ENCODE assay signal across 8 cellular contexts in the genomic region with DNA sequence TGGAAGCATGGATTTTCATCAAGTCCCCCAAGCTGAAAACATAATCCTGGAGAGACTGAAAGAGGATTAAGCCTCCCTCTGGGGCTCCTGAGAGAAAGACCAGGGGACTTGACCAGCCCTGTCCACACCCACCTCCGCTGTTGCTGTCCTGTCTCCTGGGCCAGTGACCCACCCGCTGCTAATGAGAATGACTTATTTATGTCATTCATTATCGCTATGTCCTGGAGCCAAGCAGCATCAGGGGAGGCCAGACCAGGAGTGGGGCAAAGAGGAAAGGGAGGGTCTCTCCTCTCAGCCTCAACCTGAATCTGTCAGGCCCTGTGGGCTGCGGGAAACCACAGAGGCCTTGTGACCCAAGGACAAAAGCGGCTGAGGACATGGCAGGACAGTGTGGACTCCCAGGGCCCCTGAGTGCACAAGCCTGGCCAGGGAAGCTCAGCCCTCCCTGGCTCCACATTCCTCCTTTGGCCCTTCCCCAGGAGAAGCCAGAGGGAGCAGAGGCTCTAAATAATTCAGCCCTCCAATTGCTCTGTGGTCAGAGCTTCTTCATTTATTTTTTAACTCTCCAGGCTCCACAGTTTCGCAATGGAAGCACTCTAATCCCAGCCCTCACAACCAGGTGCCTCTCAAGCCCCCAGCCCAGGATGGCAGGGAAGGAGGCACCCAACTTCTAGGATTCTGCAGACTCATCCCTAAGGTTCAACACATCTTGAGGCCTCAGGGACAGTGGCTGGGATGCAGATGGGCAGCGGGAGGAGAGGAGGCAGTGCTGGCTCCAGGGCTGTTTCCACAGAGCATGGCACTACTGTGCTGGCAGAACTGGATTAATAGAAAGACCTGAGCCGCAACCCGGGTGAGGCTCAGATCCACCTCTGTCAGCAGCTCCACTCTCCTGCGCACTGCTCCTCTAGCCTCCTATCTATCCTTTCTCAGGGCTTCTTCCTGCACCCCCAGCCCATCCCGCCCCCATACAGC. TPM values are rescaled to one million over a fixed set of nuclear protein-coding genes. Genes with fewer than 3 reads are reported as not detected.
DNase-seq lines count a peak whose midpoint lies in the region; ATAC-seq, FAIRE-seq and TF ChIP-seq lines count a peak whose summit lies in the region.

No MANE protein-coding gene starts in this region.

- H3K9me3 ChIP-seq in K562 (replicated peaks; ENCODE audit: control insufficient read depth, insufficient read depth, low read depth, low read length) (no peaks in the 10 kb centered on the region), stomach smooth muscle (ENCODE audit: control insufficient read depth in 2 of 2, low read length in 2 of 2) (no peaks in the 10 kb centered on the region)

- no peaks in the 10 kb centered on the region for H3K36me3 Mint-ChIP-seq in T-helper 2 cell treated with Interferon-gamma antibody and Interleukin-4, amounts not matched to agents 5 μg/mL and 100 μg/mL, for 36 hours (ENCODE audit: low read depth)

- CTCF ChIA-PET in K562 (lab: Yijun Ruan, JAX; ENCODE audit: low intra/inter-chr PET ratio) = no interaction called here

- no peak for TF ChIP-seq RAD21 in K562 (CRISPR knock-in tag; conservative IDR thresholded peaks at IDR 0.05 in 1 of 2, IDR thresholded peaks at IDR 0.05 in 1 of 2)

- POLR2A ChIA-PET in K562 (lab: Yijun Ruan, JAX) = interaction anchor here (0.5 to 1.6 kb wide), 2 partner anchors 11 to 16 kb away, joined by 3 to 5 read pairs; no protein-coding TSS in a partner anchor

- peaks cover 28 to 51% of the 10 kb centered on the region in 2 experiments for H3K27me3 ChIP-seq in K562 (ENCODE audit: control insufficient read depth in 2 of 2, insufficient read depth in 2 of 2, low read length in 2 of 2)
- no peaks in the 10 kb centered on the region for H3K27me3 ChIP-seq in stomach smooth muscle (ENCODE audit: control insufficient read depth in 1 of 2, insufficient read depth in 2 of 2, low read length in 2 of 2)

- peaks cover 15% of the 10 kb centered on the region for H3K27me3 Mint-ChIP-seq in T-helper 2 cell treated with Interferon-gamma antibody and Interleukin-4, amounts not matched to agents 5 μg/mL and 100 μg/mL, for 36 hours (ENCODE audit: low read depth)

- no TSS peak for BruUV-seq in K562 (replicated peaks; lab: Mats Ljungman, UMichigan)

- H3K79me2 ChIP-seq in K562 (ENCODE audit: control insufficient read depth, insufficient read depth, low read length) = no peaks in the 10 kb centered on the region

- no peaks in the 10 kb centered on the region for H3K9me3 Mint-ChIP-seq in T-helper 2 cell treated with Interferon-gamma antibody and Interleukin-4, amounts not matched to agents 5 μg/mL and 100 μg/mL, for 36 hours

- no peak for TF ChIP-seq POLR2A in K562 (conservative IDR thresholded peaks at IDR 0.05)

- no peak overlapping the region for H2AFZ ChIP-seq in K562 (ENCODE audit: low read depth, low read length)

- H3K36me3 ChIP-seq in K562 (ENCODE audit: control insufficient read depth, insufficient read depth, low read length) (no peaks in the 10 kb centered on the region), stomach smooth muscle (ENCODE audit: control insufficient read depth in 2 of 2, insufficient read depth in 2 of 2, low read length in 2 of 2) (no peaks in the 10 kb centered on the region)

- H3K4me3 Mint-ChIP-seq in T-helper 2 cell treated with Interferon-gamma antibody and Interleukin-4, amounts not matched to agents 5 μg/mL and 100 μg/mL, for 36 hours = no peak overlapping the region

- H3K4me3 ChIP-seq in K562 (no peak overlapping the region), stomach smooth muscle (ENCODE audit: low read length in 2 of 2) (peak overlapping the region; percentile 28 to 59)

- H3K27ac Mint-ChIP-seq in T-helper 2 cell treated with Interferon-gamma antibody and Interleukin-4, amounts not matched to agents 5 μg/mL and 100 μg/mL, for 36 hours = no peak overlapping the region

- H3K9ac ChIP-seq in K562 (ENCODE audit: insufficient read depth in 1 of 2, low read depth in 2 of 2, low read length in 2 of 2) = no peak overlapping the region
- H3K9ac ChIP-seq in stomach smooth muscle (ENCODE audit: low read length in 2 of 2) = peak overlapping the region; percentile 67 to 76

- peaks cover 0 to 8% of the 10 kb centered on the region in 2 experiments; a peak in 3 of 5 replicates for H3K4me1 ChIP-seq in K562 (replicated peaks in 1 of 2; ENCODE audit: control insufficient read depth in 2 of 2, insufficient read depth in 2 of 2, low read length in 2 of 2)
- peaks cover 90% of the 10 kb centered on the region for H3K4me1 ChIP-seq in stomach smooth muscle (ENCODE audit: control insufficient read depth, insufficient read depth, low read length)

- no peak overlapping the region for H3K27ac ChIP-seq in K562 (ENCODE audit: extremely low read depth, low read depth, low read length)
- H3K27ac ChIP-seq in stomach smooth muscle (ENCODE audit: low read length) = peak overlapping the region; percentile 99

- H3K4me2 ChIP-seq in K562 (ENCODE audit: insufficient read depth, low read length) = no peak overlapping the region

- 10% methylated on average over 8 of the region's 11 CpGs for WGBS in K562 (ENCODE audit: insufficient coverage, low coverage, missing lambda C conversion rate)

- DNase-seq in HuH-7 (ENCODE audit: low spot score) (peak; percentile 52), K562 (ENCODE audit: extremely low read depth in 1 of 4, low spot score in 3 of 4) (no peak), islet precursor cell (peak; percentile 95), GM19239 (ENCODE audit: insufficient read length, low spot score) (no peak), NCI-H1694 treated with DMSO at 0.1 percent for 48 hours (lab: John Stamatoyannopoulos, UW) (no peak)
- DNase-seq in T-helper 2 cell treated with Interferon-gamma antibody and Interleukin-4, amounts not matched to agents 5 μg/mL and 100 μg/mL, for 36 hours (ENCODE audit: low spot score) = no peak

- ATAC-seq in K562 (peak; percentile 28; the same call in 2 of the 3 replicates), HG03457 (IDR thresholded peaks at IDR 0.05; ENCODE audit: unreplicated experiment) (no peak)

- in situ Hi-C loops in K562 (cut with MboI) = no loop called here

- FAIRE-seq in K562 (lab: Jason Lieb, UNC) (no peak), GM19239 (lab: Jason Lieb, UNC) (no peak)

- peaks cover 3% of the 10 kb centered on the region for H4K20me1 ChIP-seq in K562 (replicated peaks; ENCODE audit: control insufficient read depth, insufficient read depth, low read length)

- intact Hi-C loops in K562 (cut with micrococcal nuclease) = no loop called here

- no peak for TF ChIP-seq EP300 in K562 (IDR thresholded peaks at IDR 0.05; ENCODE audit: low read length)

- peaks cover 4% of the 10 kb centered on the region for H3K4me1 Mint-ChIP-seq in T-helper 2 cell treated with Interferon-gamma antibody and Interleukin-4, amounts not matched to agents 5 μg/mL and 100 μg/mL, for 36 hours (ENCODE audit: low read depth)

- H3K9me1 ChIP-seq in K562 (ENCODE audit: control insufficient read depth, insufficient read depth, low read length) = peaks cover 2% of the 10 kb centered on the region

- TF ChIP-seq CTCF in K562 (IDR thresholded peaks at IDR 0.05 in 2 of 3, conservative IDR thresholded peaks at IDR 0.05 in 1 of 3; ENCODE audit: insufficient read depth in 2 of 3, low read depth in 1 of 3, low read length in 3 of 3) = no peak

TF ChIP-seq in K562, 482 proteins besides CTCF, POLR2A, EP300 and RAD21 (continues in another document):
- TF ChIP-seq MEIS2 (IDR thresholded peaks at IDR 0.05; ENCODE audit: partially characterized antibody) (no peak), MYBL2 (IDR thresholded peaks at IDR 0.05; ENCODE audit: low read depth) (no peak), MYBL2 (CRISPR knock-in tag; IDR thresholded peaks at IDR 0.05; ENCODE audit: borderline replicate concordance) (no peak)

RNA-seq across cellular contexts. Expression of gene CUEDC1, which starts 19.1 kb away (rescaled TPM):
- 3.9 and 5.6 TPM in 2 replicates for total RNA-seq in K562 (2011; cell fraction: chromatin; rRNA removed; ENCODE audit: low replicate concordance)
- total RNA-seq in K562 (2011; cell fraction: nucleolus; rRNA removed) = 3.2 and 5.3 TPM in 2 replicates
- total RNA-seq in K562 (2011; cell fraction: nucleoplasm; rRNA removed) = 2.2 and 2.3 TPM in 2 replicates
- total RNA-seq in K562 (2014; rRNA removed) (0.33 and 1.5 TPM in 2 replicates), K562 (2014; rRNA removed; fragmentation: Illumina TruSeq; extraction: Trizol) (0.64 and 0.65 TPM in 2 replicates), K562 (2015; rRNA removed; fragmentation: Illumina TruSeq; extraction: Trizol) (0.62 and 0.94 TPM in 2 replicates), K562 (2021) (1.0 and 2.5 TPM in 2 replicates)
- polyA plus RNA-seq in K562 (2011; rRNA removed) (1.7 and 2.0 TPM in 2 replicates), K562 (2014; fragmentation: Illumina TruSeq; extraction: Trizol) (1.5 and 1.7 TPM in 2 replicates), K562 (2014; fragmentation: Nextera tagmentation; extraction: Ambion mirVana) (under 1 TPM in 1 of 2 experiments, not detected in 1; 0.20 TPM), K562 (2014; rRNA removed) (2.5 and 4.1 TPM in 2 replicates)
- polyA plus RNA-seq in K562 (2011; cell fraction: cytosol; rRNA removed) = 1.6 and 1.8 TPM in 2 replicates
- 4.7 and 9.4 TPM in 2 replicates for polyA plus RNA-seq in K562 (2011; cell fraction: nucleus; rRNA removed)
- 0.42 and 2.3 TPM in 2 replicates for polyA plus RNA-seq in K562 (2012)
- 0.75 and 1.4 TPM in 2 replicates for polyA minus RNA-seq in K562 (2011; rRNA and poly(A)+ RNA removed)
- polyA minus RNA-seq in K562 (2011; cell fraction: cytosol; rRNA and poly(A)+ RNA removed) = 1.5 and 2.1 TPM in 2 replicates
- 1.6 and 1.7 TPM in 2 replicates for polyA minus RNA-seq in K562 (2011; cell fraction: nucleus; rRNA and poly(A)+ RNA removed)

RNA-seq across cellular contexts. Expression of gene VEZF1, which starts 51.9 kb away (rescaled TPM):
- 10.2 and 22.1 TPM in 2 replicates for total RNA-seq in K562 (2011; cell fraction: chromatin; rRNA removed; ENCODE audit: low replicate concordance)
- 8.3 and 9.2 TPM in 2 replicates for total RNA-seq in K562 (2011; cell fraction: nucleolus; rRNA removed)
- total RNA-seq in K562 (2011; cell fraction: nucleoplasm; rRNA removed) = 13.8 and 21.1 TPM in 2 replicates
- total RNA-seq in K562 (2014; rRNA removed) (17.8 and 19.3 TPM in 2 replicates), K562 (2014; rRNA removed; fragmentation: Illumina TruSeq; extraction: Trizol) (25.9 and 26.2 TPM in 2 replicates), K562 (2015; rRNA removed; fragmentation: Illumina TruSeq; extraction: Trizol) (26.2 and 26.8 TPM in 2 replicates), K562 (2021) (24.6 and 25.7 TPM in 2 replicates)
- polyA plus RNA-seq in K562 (2011; rRNA removed) (18.2 and 22.1 TPM in 2 replicates), K562 (2014; fragmentation: Illumina TruSeq; extraction: Trizol) (28.3 and 33.4 TPM in 2 replicates), K562 (2014; fragmentation: Nextera tagmentation; extraction: Ambion mirVana) (1 to 10 TPM; 9.5 to 9.8 TPM), K562 (2014; rRNA removed) (12.3 and 15.5 TPM in 2 replicates)
- 14.7 and 15.8 TPM in 2 replicates for polyA plus RNA-seq in K562 (2011; cell fraction: cytosol; rRNA removed)
- 25.7 and 26.0 TPM in 2 replicates for polyA plus RNA-seq in K562 (2011; cell fraction: nucleus; rRNA removed)
- 21.9 and 25.5 TPM in 2 replicates for polyA plus RNA-seq in K562 (2012)
- 31.2 and 40.2 TPM in 2 replicates for polyA minus RNA-seq in K562 (2011; rRNA and poly(A)+ RNA removed)
- polyA minus RNA-seq in K562 (2011; cell fraction: cytosol; rRNA and poly(A)+ RNA removed) = 18.1 and 19.2 TPM in 2 replicates
- polyA minus RNA-seq in K562 (2011; cell fraction: nucleus; rRNA and poly(A)+ RNA removed) = 14.0 and 18.0 TPM in 2 replicates

Comparison
In these comparisons a context has a peak if more than half of its experiments do, and no peak if none do; other contexts are left out.
1. DNase-seq: peak in HuH-7 (single experiment) and islet precursor cell (single experiment); none in K562 (0 of 4), T-helper 2 cell treated with Interferon-gamma antibody and Interleukin-4, amounts not matched to agents 5 μg/mL and 100 μg/mL, for 36 hours (single experiment), GM19239 (single experiment) and NCI-H1694 treated with DMSO at 0.1 percent for 48 hours (single experiment).
2. H3K9ac ChIP-seq: peak in stomach smooth muscle (2 of 2); none in K562 (0 of 2).